1 cellular context compared by ENCODE assay signal in genomic region chr9:131478911-131479310, GRCh38.
TF ChIP-seq lines count a peak whose summit lies in the region.

No MANE protein-coding gene starts in this region.

TF ChIP-seq in H1, 55 proteins besides CTCF, POLR2A, EP300 and RAD21:
- TF ChIP-seq BACH1 (IDR thresholded peaks at IDR 0.05; ENCODE audit: low read length) (no peak), SP4 (IDR thresholded peaks at IDR 0.05; ENCODE audit: low read length) (no peak), HDAC2 (IDR thresholded peaks at IDR 0.05; ENCODE audit: borderline replicate concordance in 1 of 2, low read depth in 2 of 2, low read length in 2 of 2) (no peak), ASH2L (IDR thresholded peaks at IDR 0.05; ENCODE audit: low read length) (no peak), SUZ12 (IDR thresholded peaks at IDR 0.05; ENCODE audit: low read length) (no peak), SIN3A (conservative IDR thresholded peaks at IDR 0.05 in 1 of 2, IDR thresholded peaks at IDR 0.05 in 1 of 2; ENCODE audit: low read depth in 1 of 2, low read length in 2 of 2) (no peak), ATF3 (IDR thresholded peaks at IDR 0.05; ENCODE audit: insufficient read depth, low read depth, low read length) (no peak), CHD2 (IDR thresholded peaks at IDR 0.05; ENCODE audit: low read length) (no peak), BRCA1 (IDR thresholded peaks at IDR 0.05; ENCODE audit: low read depth, low read length) (no peak), CREB1 (IDR thresholded peaks at IDR 0.05) (no peak), NANOG (IDR thresholded peaks at IDR 0.05; ENCODE audit: insufficient read depth, low read depth, low read length, poor library complexity, severe bottlenecking) (no peak), KDM4A (IDR thresholded peaks at IDR 0.05; ENCODE audit: low read depth, low read length, severe bottlenecking) (no peak), SAP30 (IDR thresholded peaks at IDR 0.05; ENCODE audit: insufficient read depth, insufficient replicate concordance, low read length) (no peak), GTF2F1 (IDR thresholded peaks at IDR 0.05; ENCODE audit: borderline replicate concordance, low read depth, low read length) (no peak), CEBPB (IDR thresholded peaks at IDR 0.05; ENCODE audit: low read depth, low read length) (no peak)
- TF ChIP-seq, protein P1, sequence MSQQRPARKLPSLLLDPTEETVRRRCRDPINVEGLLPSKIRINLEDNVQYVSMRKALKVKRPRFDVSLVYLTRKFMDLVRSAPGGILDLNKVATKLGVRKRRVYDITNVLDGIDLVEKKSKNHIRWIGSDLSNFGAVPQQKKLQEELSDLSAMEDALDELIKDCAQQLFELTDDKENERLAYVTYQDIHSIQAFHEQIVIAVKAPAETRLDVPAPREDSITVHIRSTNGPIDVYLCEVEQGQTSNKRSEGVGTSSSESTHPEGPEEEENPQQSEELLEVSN (IDR thresholded peaks at IDR 0.05) = no peak
TF ChIP-seq in H1: peak in this region for 0.
